In genomic region chr18:4755848-4756247, GRCh38 we compare ENCODE assay signal across 30 cellular contexts.
DNase-seq lines count a peak whose midpoint lies in the region; ATAC-seq, FAIRE-seq and TF ChIP-seq lines count a peak whose summit lies in the region.
"Had no signal": no experiment of that assay in that cellular context is flagged by ENCODE, and none has a peak within 500 bp of the region (broad histone marks: within the 10 kb centered on the region; RNA-seq: fewer than 3 reads in every experiment).

No MANE protein-coding gene starts in this region.

- peak; percentile 36 for FAIRE-seq in GM12892 (lab: Jason Lieb, UNC)
- FAIRE-seq: kidney had no signal

- ATAC-seq in GM19395 (IDR thresholded peaks at IDR 0.05; ENCODE audit: unreplicated experiment), result peak; percentile 68
- ATAC-seq in HG02763 (IDR thresholded peaks at IDR 0.05; ENCODE audit: unreplicated experiment), result peak; percentile 70
- ATAC-seq in GM21390 (IDR thresholded peaks at IDR 0.05; ENCODE audit: unreplicated experiment), result no peak
- no peak for ATAC-seq in gastroesophageal sphincter
- ATAC-seq: activated CD8-positive, alpha-beta T cell treated with anti-CD3 and anti-CD28 coated beads for 36 hours; esophagus mucosa; heart right ventricle; left ventricle myocardium superior; Panc1; stimulated activated naive B cell treated with anti-CD40 and anti-IgM and Interleukin-4, amounts not matched to agents 10 μg/mL and 1 μg/mL and 100 μg/mL, for 72 hours had no signal

- no peak for DNase-seq in GM12892 (ENCODE audit: insufficient read length)
- DNase-seq in cerebellar cortex (ENCODE audit: low spot score), result peak; percentile 9
- no peak for DNase-seq in NAMALWA (ENCODE audit: low spot score)
- DNase-seq in smooth muscle cell (lab: John Stamatoyannopoulos, UW; ENCODE audit: unreplicated experiment), result no peak
- DNase-seq: activated CD4-positive, alpha-beta T cell treated with anti-CD3 and anti-CD28 coated beads for 1 hour; activated CD8-positive, alpha-beta T cell treated with anti-CD3 and anti-CD28 coated beads for 36 hours; activated naive CD4-positive, alpha-beta T cell treated with anti-CD3 and anti-CD28 coated beads for 36 hours; adrenal gland; central memory CD4-positive, alpha-beta T cell; GDM1; GM23248; heart right ventricle; kidney; left ventricle myocardium superior; NCI-H1436 treated with DMSO at 0.1 percent for 48 hours; NCI-H226; NCI-H526 treated with DMSO at 0.1 percent for 48 hours; SHP77 treated with DMSO at 0.1 percent for 48 hours; stimulated activated naive B cell treated with anti-CD40 and anti-IgM and Interleukin-4, amounts not matched to agents 10 μg/mL and 1 μg/mL and 100 μg/mL, for 72 hours had no signal

- H3K27me3 ChIP-seq in smooth muscle cell (ENCODE audit: low read depth), result no peaks in the 10 kb centered on the region
- H3K27me3 ChIP-seq in gastroesophageal sphincter, result no peaks in the 10 kb centered on the region
- H3K27me3 ChIP-seq: adrenal gland, BLaER1, heart right ventricle had no signal

- no peaks in the 10 kb centered on the region for H3K79me2 ChIP-seq in smooth muscle cell (ENCODE audit: low read depth)
- H3K79me2 ChIP-seq: parathyroid adenoma had no signal

- TF ChIP-seq CTCF in smooth muscle cell (IDR thresholded peaks at IDR 0.05; ENCODE audit: borderline replicate concordance, insufficient read depth, poor library complexity, severe bottlenecking), result no peak
- no peak for TF ChIP-seq CTCF in gastroesophageal sphincter (IDR thresholded peaks at IDR 0.05)

- TF ChIP-seq POLR2A in GM12892 (IDR thresholded peaks at IDR 0.05; ENCODE audit: low read depth, low read length) (no peak), gastroesophageal sphincter (IDR thresholded peaks at IDR 0.05) (no peak)

- H3K4me3 ChIP-seq in smooth muscle cell (no peak overlapping the region), gastroesophageal sphincter (no peak overlapping the region)
- H3K4me3 ChIP-seq: adrenal gland, BLaER1, GM23248, heart right ventricle, skin epidermis had no signal

- H3K4me1 ChIP-seq in smooth muscle cell (ENCODE audit: low read depth) (no peaks in the 10 kb centered on the region), gastroesophageal sphincter (no peaks in the 10 kb centered on the region)
- H3K4me1 ChIP-seq: adrenal gland, BLaER1, heart right ventricle, parathyroid adenoma had no signal

- H3K36me3 ChIP-seq in smooth muscle cell (ENCODE audit: low read depth) (no peaks in the 10 kb centered on the region), gastroesophageal sphincter (no peaks in the 10 kb centered on the region)
- H3K36me3 ChIP-seq: adrenal gland, BLaER1, heart right ventricle had no signal

- no peak overlapping the region for H3K4me2 ChIP-seq in smooth muscle cell
- H3K4me2 ChIP-seq: BLaER1, KMS-11 had no signal

- 88% methylated on average over 4 of the region's 4 CpGs for WGBS in smooth muscle cell (ENCODE audit: low lambda C conversion rate)
- WGBS in gastroesophageal sphincter (ENCODE audit: low coverage in 1 of 2), 2 donors, result 63 to 65% methylated on average over 3 to 4 of the region's 4 CpGs

- H3F3A ChIP-seq in smooth muscle cell (ENCODE audit: low read depth), result no peaks in the 10 kb centered on the region

- no peaks in the 10 kb centered on the region for H3K9me3 ChIP-seq in smooth muscle cell (replicated peaks; ENCODE audit: low read depth)
- H3K9me3 ChIP-seq in gastroesophageal sphincter, result no peaks in the 10 kb centered on the region
- H3K9me3 ChIP-seq: adrenal gland had no signal

- H3K27ac ChIP-seq in smooth muscle cell (ENCODE audit: low read depth) (no peak overlapping the region), gastroesophageal sphincter (no peak overlapping the region)
- H3K27ac ChIP-seq: adrenal gland, BLaER1, GM23248, heart right ventricle, HL-60, KMS-11, parathyroid adenoma, skin epidermis had no signal

- no peak overlapping the region for H3K9ac ChIP-seq in smooth muscle cell (ENCODE audit: low read depth)
- H3K9ac ChIP-seq: BLaER1, GM23248, KMS-11, parathyroid adenoma had no signal

- no peak overlapping the region for H2AFZ ChIP-seq in smooth muscle cell (ENCODE audit: low read depth)
- H2AFZ ChIP-seq: GM23248, parathyroid adenoma had no signal

- TF ChIP-seq EP300 in gastroesophageal sphincter (IDR thresholded peaks at IDR 0.05), result no peak

- H4K20me1 ChIP-seq in smooth muscle cell (ENCODE audit: low read depth), result no peaks in the 10 kb centered on the region
- H4K20me1 ChIP-seq: BLaER1 had no signal

Comparison
In these comparisons a context has a peak if more than half of its experiments do, and no peak if none do; other contexts are left out.
1. ATAC-seq: peak in GM19395 (single experiment) and HG02763 (single experiment); none in GM21390 (single experiment) and gastroesophageal sphincter (single experiment).